Comparison of ENCODE assay signal across 1 cellular context in genomic region chr3:184248454-184249411, GRCh38.
TF ChIP-seq lines count a peak whose summit lies in the region.

Gene ALG3 (minus strand): TSS chr3:184248962. CDS start chr3:184248940, 22 bp downstream.

TF ChIP-seq in WTC11, 78 proteins besides CTCF, POLR2A, EP300 and RAD21 (continued from another document):
- TF ChIP-seq ATF6 (CRISPR knock-in tag; IDR thresholded peaks at IDR 0.05): no peak
- TF ChIP-seq EMX1 (CRISPR knock-in tag; IDR thresholded peaks at IDR 0.05): no peak
